Comparison of ENCODE assay signal across 12 cellular contexts in genomic region chr11:73343076-73343833, GRCh38. TPM values are rescaled to one million over a fixed set of nuclear protein-coding genes. Genes with fewer than 3 reads are reported as not detected.
DNase-seq lines count a peak whose midpoint lies in the region; ATAC-seq and TF ChIP-seq lines count a peak whose summit lies in the region.
"Had no signal": no experiment of that assay in that cellular context is flagged by ENCODE, and none has a peak within 500 bp of the region (broad histone marks: within the 10 kb centered on the region; RNA-seq: fewer than 3 reads in every experiment).

No MANE protein-coding gene starts in this region.

- no peak for TF ChIP-seq EP300 in tibial nerve (IDR thresholded peaks at IDR 0.05)

- H3K4me3 Mint-ChIP-seq in nephron, result peak overlapping the region; percentile 71 to 79 (median 79)
- H3K4me3 Mint-ChIP-seq: activated naive CD8-positive, alpha-beta T cell treated with anti-CD3 and anti-CD28 coated beads, Interleukin-2, amount 10 ng/mL, durations not matched to agents 7 days and 5 days had no signal

- H3K4me1 Mint-ChIP-seq in nephron, result peaks cover 44% of the 10 kb centered on the region
- H3K4me1 Mint-ChIP-seq: activated naive CD8-positive, alpha-beta T cell treated with anti-CD3 and anti-CD28 coated beads, Interleukin-2, amount 10 ng/mL, durations not matched to agents 7 days and 5 days had no signal

- peaks cover 0 to 81% (median 27%) of the 10 kb centered on the region in 4 donors for H3K4me1 ChIP-seq in tibial nerve
- H3K4me1 ChIP-seq in lower lobe of right lung, result peaks cover 8% of the 10 kb centered on the region

- H3K27me3 ChIP-seq in dorsolateral prefrontal cortex, result no peaks in the 10 kb centered on the region
- H3K27me3 ChIP-seq in tibial nerve, result no peaks in the 10 kb centered on the region
- no peaks in the 10 kb centered on the region for H3K27me3 ChIP-seq in lower lobe of right lung (ENCODE audit: low read depth)

- no peaks in the 10 kb centered on the region for H3K9me3 Mint-ChIP-seq in nephron
- H3K9me3 Mint-ChIP-seq: activated naive CD8-positive, alpha-beta T cell treated with anti-CD3 and anti-CD28 coated beads, Interleukin-2, amount 10 ng/mL, durations not matched to agents 7 days and 5 days had no signal

- DNase-seq in NCI-H146 (lab: John Stamatoyannopoulos, UW), result peak; percentile 47
- DNase-seq in NCI-H146 treated with DMSO at 0.1 percent for 48 hours (lab: John Stamatoyannopoulos, UW; ENCODE audit: unreplicated experiment), result no peak
- DNase-seq in dorsolateral prefrontal cortex, result peak in 1 of 10 donors; percentile 29
- DNase-seq in tibial nerve (ENCODE audit: low spot score in 2 of 2), result no peak
- DNase-seq in GF-D8 (lab: John Stamatoyannopoulos, UW), result no peak
- DNase-seq in lower lobe of right lung, result no peak
- DNase-seq: activated naive CD8-positive, alpha-beta T cell treated with anti-CD3 and anti-CD28 coated beads, Interleukin-2, amount 10 ng/mL, durations not matched to agents 7 days and 5 days; effector CD8-positive, alpha-beta T cell; NCI-H1105; stimulated activated CD8-positive, alpha-beta memory T cell treated with anti-CD3 and anti-CD28 coated beads, Interleukin-4, amount 100 ng/mL, for 48 hours had no signal

- ATAC-seq in lower lobe of right lung (no peak), GM19023 (IDR thresholded peaks at IDR 0.05; ENCODE audit: unreplicated experiment) (no peak)

- H3K9me3 ChIP-seq in tibial nerve (no peaks in the 10 kb centered on the region), lower lobe of right lung (no peaks in the 10 kb centered on the region)

- H3K4me3 ChIP-seq in dorsolateral prefrontal cortex (peak overlapping the region; percentile 27 to 74 (median 59)), tibial nerve (peak overlapping the region in 2 of 4 donors; percentile 7 to 46), lower lobe of right lung (no peak overlapping the region)

- TF ChIP-seq POLR2A in tibial nerve (IDR thresholded peaks at IDR 0.05), result no peak

- intact Hi-C loops in dorsolateral prefrontal cortex (cut with DNase I), result no loop called here
- intact Hi-C loops in lower lobe of right lung (cut with DNase I), result no loop called here

- 38 to 49% methylated on average over 17 to 22 of the region's 39 CpGs for WGBS in tibial nerve, 2 donors

- peaks cover 13% of the 10 kb centered on the region for H3K36me3 Mint-ChIP-seq in nephron (ENCODE audit: low read depth)
- H3K36me3 Mint-ChIP-seq: activated naive CD8-positive, alpha-beta T cell treated with anti-CD3 and anti-CD28 coated beads, Interleukin-2, amount 10 ng/mL, durations not matched to agents 7 days and 5 days had no signal

- TF ChIP-seq CTCF in dorsolateral prefrontal cortex (IDR thresholded peaks at IDR 0.05 in 54 of 56, conservative IDR thresholded peaks at IDR 0.05 in 2 of 56; ENCODE audit: low read depth in 1 of 56, partially characterized antibody in 56 of 56) (no peak), nephron (IDR thresholded peaks at IDR 0.05; ENCODE audit: unreplicated experiment in 3 of 3) (no peak), tibial nerve (IDR thresholded peaks at IDR 0.05) (no peak), lower lobe of right lung (IDR thresholded peaks at IDR 0.05) (no peak)

- peak overlapping the region in 1 of 3 experiments; percentile 50 for H3K27ac Mint-ChIP-seq in nephron
- H3K27ac Mint-ChIP-seq: activated naive CD8-positive, alpha-beta T cell treated with anti-CD3 and anti-CD28 coated beads, Interleukin-2, amount 10 ng/mL, durations not matched to agents 7 days and 5 days had no signal

- H3K27ac ChIP-seq in dorsolateral prefrontal cortex (peak overlapping the region in 57 of 59 donors; percentile 9 to 93 (median 78)), tibial nerve (peak overlapping the region in 3 of 4 donors; percentile 26 to 77 (median 68)), lower lobe of right lung (no peak overlapping the region)

- H3K27me3 Mint-ChIP-seq in nephron (ENCODE audit: low read depth), result no peaks in the 10 kb centered on the region
- H3K27me3 Mint-ChIP-seq: activated naive CD8-positive, alpha-beta T cell treated with anti-CD3 and anti-CD28 coated beads, Interleukin-2, amount 10 ng/mL, durations not matched to agents 7 days and 5 days had no signal

- H3K36me3 ChIP-seq in tibial nerve (peaks cover 0 to 16% (median 0%) of the 10 kb centered on the region in 3 donors), lower lobe of right lung (peaks cover 16% of the 10 kb centered on the region)

RNA-seq across cellular contexts. Expression of gene RELT, which starts 32.9 kb away (rescaled TPM):
- 10 to 100 TPM in 110 of 120 experiments, 1 to 10 TPM in 10; 8.6 to 36.1 (median 12.8) TPM for total RNA-seq in dorsolateral prefrontal cortex
- total RNA-seq in tibial nerve, result 1 to 10 TPM; 2.4 to 6.0 (median 2.5) TPM
- total RNA-seq in lower lobe of right lung, result 15.4 TPM

RNA-seq across cellular contexts. Expression of gene ARHGEF17, which starts 35.2 kb away (rescaled TPM):
- total RNA-seq in dorsolateral prefrontal cortex, result 100 to 1,000 TPM in 102 of 120 experiments, 10 to 100 TPM in 18; 74.0 to 177 (median 117) TPM
- total RNA-seq in tibial nerve, result 100 to 1,000 TPM; 102 to 135 (median 112) TPM
- total RNA-seq in lower lobe of right lung, result 56.5 TPM
- total RNA-seq: activated naive CD8-positive, alpha-beta T cell treated with anti-CD3 and anti-CD28 coated beads, Interleukin-2, amount 10 ng/mL, durations not matched to agents 7 days and 5 days had no signal
